1 cellular context compared by ENCODE assay signal in the genomic region with DNA sequence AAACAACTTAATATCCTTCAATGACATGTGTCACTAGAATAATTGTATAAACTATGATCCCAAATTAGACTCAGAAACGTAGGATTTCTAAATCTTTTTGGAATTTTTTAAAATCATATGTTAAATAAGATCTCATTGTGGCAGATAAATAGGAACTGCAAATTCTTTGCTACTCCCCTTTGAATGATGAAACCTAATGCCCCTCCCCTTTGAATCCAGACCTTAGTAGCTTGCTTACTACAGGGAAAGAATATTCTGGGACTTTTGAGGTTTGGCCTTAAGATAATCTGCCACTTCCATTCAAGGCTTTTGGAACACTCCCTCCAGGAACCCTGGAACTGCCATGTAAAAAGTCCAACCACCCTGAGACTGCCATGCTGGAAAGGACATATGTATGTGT.
TF ChIP-seq lines count a peak whose summit lies in the region.

No MANE protein-coding gene starts in this region.

TF ChIP-seq in K562, 482 proteins besides CTCF, POLR2A, EP300 and RAD21:
- TF ChIP-seq EWSR1 (IDR thresholded peaks at IDR 0.05; ENCODE audit: borderline replicate concordance, low read depth, partially characterized antibody), result no peak
- TF ChIP-seq, protein P1, sequence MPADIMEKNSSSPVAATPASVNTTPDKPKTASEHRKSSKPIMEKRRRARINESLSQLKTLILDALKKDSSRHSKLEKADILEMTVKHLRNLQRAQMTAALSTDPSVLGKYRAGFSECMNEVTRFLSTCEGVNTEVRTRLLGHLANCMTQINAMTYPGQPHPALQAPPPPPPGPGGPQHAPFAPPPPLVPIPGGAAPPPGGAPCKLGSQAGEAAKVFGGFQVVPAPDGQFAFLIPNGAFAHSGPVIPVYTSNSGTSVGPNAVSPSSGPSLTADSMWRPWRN (IDR thresholded peaks at IDR 0.05; ENCODE audit: low read depth), result no peak
- TF ChIP-seq BRCA1 (IDR thresholded peaks at IDR 0.05), result no peak
- no peak for TF ChIP-seq BRCA1 (CRISPR knock-in tag; IDR thresholded peaks at IDR 0.05)
- no peak for TF ChIP-seq FOXA1 (IDR thresholded peaks at IDR 0.05; ENCODE audit: borderline replicate concordance)
- peak; percentile 23; the same call in 1 of the 2 replicates for TF ChIP-seq NFRKB (IDR thresholded peaks at IDR 0.05; ENCODE audit: low read depth)
- TF ChIP-seq KLF1 (tag; IDR thresholded peaks at IDR 0.05), result no peak
- TF ChIP-seq, protein P2, sequence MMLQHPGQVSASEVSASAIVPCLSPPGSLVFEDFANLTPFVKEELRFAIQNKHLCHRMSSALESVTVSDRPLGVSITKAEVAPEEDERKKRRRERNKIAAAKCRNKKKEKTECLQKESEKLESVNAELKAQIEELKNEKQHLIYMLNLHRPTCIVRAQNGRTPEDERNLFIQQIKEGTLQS (IDR thresholded peaks at IDR 0.05), result no peak
- TF ChIP-seq, protein P2 (CRISPR knock-in tag; conservative IDR thresholded peaks at IDR 0.05), result 0 out of 2 replicates have a peak, but pooled peaks have one; percentile 7
- TF ChIP-seq, protein P3, sequence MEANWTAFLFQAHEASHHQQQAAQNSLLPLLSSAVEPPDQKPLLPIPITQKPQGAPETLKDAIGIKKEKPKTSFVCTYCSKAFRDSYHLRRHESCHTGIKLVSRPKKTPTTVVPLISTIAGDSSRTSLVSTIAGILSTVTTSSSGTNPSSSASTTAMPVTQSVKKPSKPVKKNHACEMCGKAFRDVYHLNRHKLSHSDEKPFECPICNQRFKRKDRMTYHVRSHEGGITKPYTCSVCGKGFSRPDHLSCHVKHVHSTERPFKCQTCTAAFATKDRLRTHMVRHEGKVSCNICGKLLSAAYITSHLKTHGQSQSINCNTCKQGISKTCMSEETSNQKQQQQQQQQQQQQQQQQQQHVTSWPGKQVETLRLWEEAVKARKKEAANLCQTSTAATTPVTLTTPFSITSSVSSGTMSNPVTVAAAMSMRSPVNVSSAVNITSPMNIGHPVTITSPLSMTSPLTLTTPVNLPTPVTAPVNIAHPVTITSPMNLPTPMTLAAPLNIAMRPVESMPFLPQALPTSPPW (CRISPR knock-in tag; IDR thresholded peaks at IDR 0.05), result peak; percentile 10; the same call in 1 of the 2 replicates
- TF ChIP-seq, protein P4, sequence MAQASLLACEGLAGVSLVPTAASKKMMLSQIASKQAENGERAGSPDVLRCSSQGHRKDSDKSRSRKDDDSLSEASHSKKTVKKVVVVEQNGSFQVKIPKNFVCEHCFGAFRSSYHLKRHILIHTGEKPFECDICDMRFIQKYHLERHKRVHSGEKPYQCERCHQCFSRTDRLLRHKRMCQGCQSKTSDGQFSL (CRISPR knock-in tag; IDR thresholded peaks at IDR 0.05), result no peak
- TF ChIP-seq, protein P4 (tag; IDR thresholded peaks at IDR 0.05), result no peak
- TF ChIP-seq, protein P5, sequence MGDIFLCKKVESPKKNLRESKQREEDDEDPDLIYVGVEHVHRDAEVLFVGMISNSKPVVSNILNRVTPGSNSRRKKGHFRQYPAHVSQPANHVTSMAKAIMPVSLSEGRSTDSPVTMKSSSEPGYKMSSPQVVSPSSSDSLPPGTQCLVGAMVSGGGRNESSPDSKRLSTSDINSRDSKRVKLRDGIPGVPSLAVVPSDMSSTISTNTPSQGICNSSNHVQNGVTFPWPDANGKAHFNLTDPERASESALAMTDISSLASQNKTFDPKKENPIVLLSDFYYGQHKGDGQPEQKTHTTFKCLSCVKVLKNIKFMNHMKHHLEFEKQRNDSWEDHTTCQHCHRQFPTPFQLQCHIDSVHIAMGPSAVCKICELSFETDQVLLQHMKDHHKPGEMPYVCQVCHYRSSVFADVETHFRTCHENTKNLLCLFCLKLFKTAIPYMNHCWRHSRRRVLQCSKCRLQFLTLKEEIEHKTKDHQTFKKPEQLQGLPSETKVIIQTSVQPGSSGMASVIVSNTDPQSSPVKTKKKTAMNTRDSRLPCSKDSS (IDR thresholded peaks at IDR 0.05; ENCODE audit: low read depth, partially characterized antibody), result no peak
- TF ChIP-seq, protein P6, sequence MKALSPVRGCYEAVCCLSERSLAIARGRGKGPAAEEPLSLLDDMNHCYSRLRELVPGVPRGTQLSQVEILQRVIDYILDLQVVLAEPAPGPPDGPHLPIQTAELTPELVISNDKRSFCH (CRISPR knock-in tag; IDR thresholded peaks at IDR 0.05), result no peak
- TF ChIP-seq, protein P6 (tag; IDR thresholded peaks at IDR 0.05), result no peak
- TF ChIP-seq SP1 (CRISPR knock-in tag; IDR thresholded peaks at IDR 0.05), result no peak
- TF ChIP-seq COPS2 (conservative IDR thresholded peaks at IDR 0.05), result no peak
- TF ChIP-seq, protein P7, sequence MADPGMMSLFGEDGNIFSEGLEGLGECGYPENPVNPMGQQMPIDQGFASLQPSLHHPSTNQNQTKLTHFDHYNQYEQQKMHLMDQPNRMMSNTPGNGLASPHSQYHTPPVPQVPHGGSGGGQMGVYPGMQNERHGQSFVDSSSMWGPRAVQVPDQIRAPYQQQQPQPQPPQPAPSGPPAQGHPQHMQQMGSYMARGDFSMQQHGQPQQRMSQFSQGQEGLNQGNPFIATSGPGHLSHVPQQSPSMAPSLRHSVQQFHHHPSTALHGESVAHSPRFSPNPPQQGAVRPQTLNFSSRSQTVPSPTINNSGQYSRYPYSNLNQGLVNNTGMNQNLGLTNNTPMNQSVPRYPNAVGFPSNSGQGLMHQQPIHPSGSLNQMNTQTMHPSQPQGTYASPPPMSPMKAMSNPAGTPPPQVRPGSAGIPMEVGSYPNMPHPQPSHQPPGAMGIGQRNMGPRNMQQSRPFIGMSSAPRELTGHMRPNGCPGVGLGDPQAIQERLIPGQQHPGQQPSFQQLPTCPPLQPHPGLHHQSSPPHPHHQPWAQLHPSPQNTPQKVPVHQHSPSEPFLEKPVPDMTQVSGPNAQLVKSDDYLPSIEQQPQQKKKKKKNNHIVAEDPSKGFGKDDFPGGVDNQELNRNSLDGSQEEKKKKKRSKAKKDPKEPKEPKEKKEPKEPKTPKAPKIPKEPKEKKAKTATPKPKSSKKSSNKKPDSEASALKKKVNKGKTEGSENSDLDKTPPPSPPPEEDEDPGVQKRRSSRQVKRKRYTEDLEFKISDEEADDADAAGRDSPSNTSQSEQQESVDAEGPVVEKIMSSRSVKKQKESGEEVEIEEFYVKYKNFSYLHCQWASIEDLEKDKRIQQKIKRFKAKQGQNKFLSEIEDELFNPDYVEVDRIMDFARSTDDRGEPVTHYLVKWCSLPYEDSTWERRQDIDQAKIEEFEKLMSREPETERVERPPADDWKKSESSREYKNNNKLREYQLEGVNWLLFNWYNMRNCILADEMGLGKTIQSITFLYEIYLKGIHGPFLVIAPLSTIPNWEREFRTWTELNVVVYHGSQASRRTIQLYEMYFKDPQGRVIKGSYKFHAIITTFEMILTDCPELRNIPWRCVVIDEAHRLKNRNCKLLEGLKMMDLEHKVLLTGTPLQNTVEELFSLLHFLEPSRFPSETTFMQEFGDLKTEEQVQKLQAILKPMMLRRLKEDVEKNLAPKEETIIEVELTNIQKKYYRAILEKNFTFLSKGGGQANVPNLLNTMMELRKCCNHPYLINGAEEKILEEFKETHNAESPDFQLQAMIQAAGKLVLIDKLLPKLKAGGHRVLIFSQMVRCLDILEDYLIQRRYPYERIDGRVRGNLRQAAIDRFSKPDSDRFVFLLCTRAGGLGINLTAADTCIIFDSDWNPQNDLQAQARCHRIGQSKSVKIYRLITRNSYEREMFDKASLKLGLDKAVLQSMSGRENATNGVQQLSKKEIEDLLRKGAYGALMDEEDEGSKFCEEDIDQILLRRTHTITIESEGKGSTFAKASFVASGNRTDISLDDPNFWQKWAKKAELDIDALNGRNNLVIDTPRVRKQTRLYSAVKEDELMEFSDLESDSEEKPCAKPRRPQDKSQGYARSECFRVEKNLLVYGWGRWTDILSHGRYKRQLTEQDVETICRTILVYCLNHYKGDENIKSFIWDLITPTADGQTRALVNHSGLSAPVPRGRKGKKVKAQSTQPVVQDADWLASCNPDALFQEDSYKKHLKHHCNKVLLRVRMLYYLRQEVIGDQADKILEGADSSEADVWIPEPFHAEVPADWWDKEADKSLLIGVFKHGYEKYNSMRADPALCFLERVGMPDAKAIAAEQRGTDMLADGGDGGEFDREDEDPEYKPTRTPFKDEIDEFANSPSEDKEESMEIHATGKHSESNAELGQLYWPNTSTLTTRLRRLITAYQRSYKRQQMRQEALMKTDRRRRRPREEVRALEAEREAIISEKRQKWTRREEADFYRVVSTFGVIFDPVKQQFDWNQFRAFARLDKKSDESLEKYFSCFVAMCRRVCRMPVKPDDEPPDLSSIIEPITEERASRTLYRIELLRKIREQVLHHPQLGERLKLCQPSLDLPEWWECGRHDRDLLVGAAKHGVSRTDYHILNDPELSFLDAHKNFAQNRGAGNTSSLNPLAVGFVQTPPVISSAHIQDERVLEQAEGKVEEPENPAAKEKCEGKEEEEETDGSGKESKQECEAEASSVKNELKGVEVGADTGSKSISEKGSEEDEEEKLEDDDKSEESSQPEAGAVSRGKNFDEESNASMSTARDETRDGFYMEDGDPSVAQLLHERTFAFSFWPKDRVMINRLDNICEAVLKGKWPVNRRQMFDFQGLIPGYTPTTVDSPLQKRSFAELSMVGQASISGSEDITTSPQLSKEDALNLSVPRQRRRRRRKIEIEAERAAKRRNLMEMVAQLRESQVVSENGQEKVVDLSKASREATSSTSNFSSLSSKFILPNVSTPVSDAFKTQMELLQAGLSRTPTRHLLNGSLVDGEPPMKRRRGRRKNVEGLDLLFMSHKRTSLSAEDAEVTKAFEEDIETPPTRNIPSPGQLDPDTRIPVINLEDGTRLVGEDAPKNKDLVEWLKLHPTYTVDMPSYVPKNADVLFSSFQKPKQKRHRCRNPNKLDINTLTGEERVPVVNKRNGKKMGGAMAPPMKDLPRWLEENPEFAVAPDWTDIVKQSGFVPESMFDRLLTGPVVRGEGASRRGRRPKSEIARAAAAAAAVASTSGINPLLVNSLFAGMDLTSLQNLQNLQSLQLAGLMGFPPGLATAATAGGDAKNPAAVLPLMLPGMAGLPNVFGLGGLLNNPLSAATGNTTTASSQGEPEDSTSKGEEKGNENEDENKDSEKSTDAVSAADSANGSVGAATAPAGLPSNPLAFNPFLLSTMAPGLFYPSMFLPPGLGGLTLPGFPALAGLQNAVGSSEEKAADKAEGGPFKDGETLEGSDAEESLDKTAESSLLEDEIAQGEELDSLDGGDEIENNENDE (IDR thresholded peaks at IDR 0.05; ENCODE audit: low read depth, low read length), result no peak
- 0 out of 2 replicates have a peak, but pooled peaks have one; percentile 21 for TF ChIP-seq CEBPG (CRISPR knock-in tag; IDR thresholded peaks at IDR 0.05)
- TF ChIP-seq CEBPG (tag; conservative IDR thresholded peaks at IDR 0.05 in 1 of 2, IDR thresholded peaks at IDR 0.05 in 1 of 2), result no peak
TF ChIP-seq in K562: peak in this region for 4.
